In the genomic region with DNA sequence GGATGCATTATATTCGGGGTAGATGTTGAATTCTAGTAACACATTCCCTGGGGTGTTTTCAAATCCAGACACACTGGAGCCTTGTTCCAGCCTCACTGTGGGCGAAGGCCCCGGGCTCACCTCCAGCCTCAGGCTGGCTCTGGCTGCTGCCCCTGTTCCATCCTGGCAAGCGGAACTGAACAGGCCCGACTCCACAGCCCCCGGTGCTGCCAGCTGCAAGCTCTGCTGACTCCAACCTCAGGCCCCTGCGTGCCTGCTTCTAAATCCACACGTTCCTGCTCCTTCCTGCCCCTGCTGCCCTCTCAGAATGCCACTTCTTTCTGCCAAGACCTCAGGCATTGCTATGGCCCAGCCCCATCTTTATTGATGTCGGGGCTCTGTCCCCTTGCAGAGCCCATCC, we compare ENCODE assay signal across 11 cellular contexts.
DNase-seq lines count a peak whose midpoint lies in the region; ATAC-seq and TF ChIP-seq lines count a peak whose summit lies in the region.
"Had no signal": no experiment of that assay in that cellular context is flagged by ENCODE, and none has a peak within 500 bp of the region (broad histone marks: within the 10 kb centered on the region; RNA-seq: fewer than 3 reads in every experiment).

No MANE protein-coding gene starts in this region.

- TF ChIP-seq CTCF in mesothelial cell of epicardium (IDR thresholded peaks at IDR 0.05; ENCODE audit: unreplicated experiment): no peak

- H3K4me3 Mint-ChIP-seq in stimulated activated naive CD8-positive, alpha-beta T cell treated with anti-CD3 and anti-CD28 coated beads, Interleukin-15, Interleukin-2, amounts not matched to agents 100 ng/mL and 50 ng/mL, for 24 hours: no peak overlapping the region
- no peak overlapping the region for H3K4me3 Mint-ChIP-seq in mesothelial cell of epicardium

- DNase-seq in stimulated activated naive CD8-positive, alpha-beta T cell treated with anti-CD3 and anti-CD28 coated beads, Interleukin-15, Interleukin-2, amounts not matched to agents 100 U/mL and 50 U/mL, for 24 hours: no peak
- DNase-seq in Right ventricle myocardium superior (peak; percentile 72), nucleus accumbens (lab: John Stamatoyannopoulos, UW) (peak in 55 of 56 donors; percentile 16 to 84 (median 62)), posterior vena cava (ENCODE audit: low spot score) (no peak), mesothelial cell of epicardium (ENCODE audit: low spot score in 2 of 2, unreplicated experiment in 2 of 2) (no peak)
- DNase-seq: activated CD4-positive, alpha-beta T cell treated with anti-CD3 and anti-CD28 coated beads, Interleukin-2, amount 50 U/mL, for 4 hours; NCI-H526; stimulated activated naive CD4-positive, alpha-beta T cell treated with Interleukin-2 at 50 U/mL for 16 hours had no signal

- H3K27me3 Mint-ChIP-seq in stimulated activated naive CD8-positive, alpha-beta T cell treated with anti-CD3 and anti-CD28 coated beads, Interleukin-15, Interleukin-2, amounts not matched to agents 100 ng/mL and 50 ng/mL, for 24 hours: no peaks in the 10 kb centered on the region
- no peaks in the 10 kb centered on the region for H3K27me3 Mint-ChIP-seq in mesothelial cell of epicardium (ENCODE audit: low read depth)

- peaks cover 41% of the 10 kb centered on the region for H3K4me1 Mint-ChIP-seq in stimulated activated naive CD8-positive, alpha-beta T cell treated with anti-CD3 and anti-CD28 coated beads, Interleukin-15, Interleukin-2, amounts not matched to agents 100 ng/mL and 50 ng/mL, for 24 hours (ENCODE audit: low read depth)
- H3K4me1 Mint-ChIP-seq in mesothelial cell of epicardium: peaks cover 30% of the 10 kb centered on the region

- no peaks in the 10 kb centered on the region for H3K9me3 Mint-ChIP-seq in stimulated activated naive CD8-positive, alpha-beta T cell treated with anti-CD3 and anti-CD28 coated beads, Interleukin-15, Interleukin-2, amounts not matched to agents 100 ng/mL and 50 ng/mL, for 24 hours
- H3K9me3 Mint-ChIP-seq in mesothelial cell of epicardium: no peaks in the 10 kb centered on the region

- intact Hi-C loops in Right ventricle myocardium superior (cut with DNase I): no loop called here
- intact Hi-C loops in posterior vena cava (cut with DNase I): no loop called here

- H3K36me3 Mint-ChIP-seq in stimulated activated naive CD8-positive, alpha-beta T cell treated with anti-CD3 and anti-CD28 coated beads, Interleukin-15, Interleukin-2, amounts not matched to agents 100 ng/mL and 50 ng/mL, for 24 hours (ENCODE audit: low read depth): no peaks in the 10 kb centered on the region
- H3K36me3 Mint-ChIP-seq in mesothelial cell of epicardium: no peaks in the 10 kb centered on the region

- H3K27ac Mint-ChIP-seq in stimulated activated naive CD8-positive, alpha-beta T cell treated with anti-CD3 and anti-CD28 coated beads, Interleukin-15, Interleukin-2, amounts not matched to agents 100 ng/mL and 50 ng/mL, for 24 hours: peak overlapping the region; percentile 53
- H3K27ac Mint-ChIP-seq in mesothelial cell of epicardium: no peak overlapping the region

- no peak for ATAC-seq in stimulated activated naive CD8-positive, alpha-beta T cell treated with anti-CD3 and anti-CD28 coated beads, Interleukin-15, Interleukin-2, amounts not matched to agents 100 U/mL and 50 U/mL, for 24 hours
- ATAC-seq in Right ventricle myocardium superior (ENCODE audit: poor library complexity): peak; percentile 72
- no peak for ATAC-seq in HG02678 (IDR thresholded peaks at IDR 0.05; ENCODE audit: unreplicated experiment)
- ATAC-seq in GM21526 (IDR thresholded peaks at IDR 0.05; ENCODE audit: low FRiP score, unreplicated experiment): no peak

Comparison
In these comparisons a context has a peak if more than half of its experiments do, and no peak if none do; other contexts are left out.
1. DNase-seq: peak in Right ventricle myocardium superior (single experiment) and nucleus accumbens (55 of 56); none in stimulated activated naive CD8-positive, alpha-beta T cell treated with anti-CD3 and anti-CD28 coated beads, Interleukin-15, Interleukin-2, amounts not matched to agents 100 U/mL and 50 U/mL, for 24 hours (single experiment), posterior vena cava (single experiment) and mesothelial cell of epicardium (0 of 2).